Comparison of ENCODE assay signal across 22 cellular contexts in the genomic region with DNA sequence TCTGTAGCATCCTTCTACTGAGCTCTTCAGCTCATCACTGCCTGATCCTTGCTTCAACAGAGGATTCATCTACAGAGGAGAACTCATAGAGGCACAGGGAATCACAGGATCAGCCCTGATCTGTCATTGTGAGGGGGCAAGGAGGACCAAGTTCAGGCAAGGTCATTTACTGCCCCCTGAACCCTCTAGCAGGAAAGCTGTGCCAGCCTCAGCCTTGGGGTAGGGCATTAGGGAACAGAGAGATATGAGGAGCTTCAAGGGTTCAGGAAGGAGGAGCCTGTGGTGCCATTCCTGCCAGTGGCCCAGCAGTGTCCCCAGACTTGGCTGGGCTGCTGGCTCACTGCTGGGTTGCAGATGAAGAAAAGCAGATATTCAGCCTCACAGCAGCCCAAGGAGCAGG.
"Had no signal": no experiment of that assay in that cellular context is flagged by ENCODE, and none has a peak within 500 bp of the region (broad histone marks: within the 10 kb centered on the region; RNA-seq: fewer than 3 reads in every experiment).

No MANE protein-coding gene starts in this region.

- H3K27ac ChIP-seq: SJCRH30, SK-N-MC had no signal

- ATAC-seq: Panc1, PC-3, Right ventricle myocardium inferior had no signal

- DNase-seq: KBM-7, MG63, NCI-H1092, NCI-H1105 treated with DMSO at 0.1 percent for 48 hours, NCI-H1417 treated with DMSO at 0.1 percent for 48 hours, NCI-H146, NCI-H187, NCI-H2029, NCI-H2081 treated with DMSO at 0.1 percent for 48 hours, NCI-H2171, NCI-H226, NCI-H446, NCI-H510A, NCI-H524 treated with DMSO at 0.1 percent for 48 hours, NCI-H69, NCI-H774, PC-3, SHP77 treated with DMSO at 0.1 percent for 48 hours, SJCRH30 had no signal

- H3K36me3 ChIP-seq: MG63, SJCRH30 had no signal

- H3K27me3 ChIP-seq: MG63, SJCRH30 had no signal

- H3K9me3 ChIP-seq: MG63, SJCRH30 had no signal

- H3K4me3 ChIP-seq: MG63, SJCRH30, SK-N-MC had no signal
